ENCODE assay signal across 23 cellular contexts in genomic region chr17:27396045-27396444, GRCh38.
DNase-seq lines count a peak whose midpoint lies in the region; ATAC-seq, FAIRE-seq and TF ChIP-seq lines count a peak whose summit lies in the region.
"Had no signal": no experiment of that assay in that cellular context is flagged by ENCODE, and none has a peak within 500 bp of the region (broad histone marks: within the 10 kb centered on the region; RNA-seq: fewer than 3 reads in every experiment).

No MANE protein-coding gene starts in this region.

- H3K36me3 ChIP-seq in heart left ventricle (no peaks in the 10 kb centered on the region), endothelial cell of umbilical vein (ENCODE audit: control insufficient read depth in 2 of 2, extremely low read depth in 1 of 2, insufficient read depth in 2 of 2, low read length in 2 of 2) (no peaks in the 10 kb centered on the region), subcutaneous abdominal adipose tissue (ENCODE audit: control insufficient read depth in 5 of 5, insufficient read depth in 5 of 5, low read length in 5 of 5) (no peaks in the 10 kb centered on the region), neural progenitor cell (no peaks in the 10 kb centered on the region), breast epithelium (no peaks in the 10 kb centered on the region), Peyer's patch (no peaks in the 10 kb centered on the region)

- no peak for FAIRE-seq in endothelial cell of umbilical vein (lab: Jason Lieb, UNC)
- FAIRE-seq: A549, GM12878 had no signal

- no peak overlapping the region for H3K4me3 Mint-ChIP-seq in neural progenitor cell
- H3K4me3 Mint-ChIP-seq: CD4-positive, alpha-beta memory T cell; HFFc6 had no signal

- H3K27me3 ChIP-seq in heart left ventricle (no peaks in the 10 kb centered on the region), endothelial cell of umbilical vein (ENCODE audit: control insufficient read depth in 2 of 2, insufficient read depth in 2 of 2, low read length in 2 of 2) (peaks cover 0 to 2% of the 10 kb centered on the region in 2 experiments), subcutaneous abdominal adipose tissue (ENCODE audit: control insufficient read depth in 5 of 5, insufficient read depth in 4 of 5, low read length in 5 of 5) (no peaks in the 10 kb centered on the region), neural progenitor cell (no peaks in the 10 kb centered on the region), breast epithelium (no peaks in the 10 kb centered on the region), Peyer's patch (no peaks in the 10 kb centered on the region)

- no peaks in the 10 kb centered on the region for H3K9me1 ChIP-seq in endothelial cell of umbilical vein (replicated peaks; ENCODE audit: control insufficient read depth, extremely low read depth, insufficient read depth, low read length)

- TF ChIP-seq CTCF in heart left ventricle (IDR thresholded peaks at IDR 0.05): no peak
- TF ChIP-seq CTCF in endothelial cell of umbilical vein (IDR thresholded peaks at IDR 0.05; ENCODE audit: extremely low read depth in 1 of 2, insufficient read depth in 1 of 2, low read depth in 1 of 2, low read length in 2 of 2): no peak
- TF ChIP-seq CTCF in neural progenitor cell (IDR thresholded peaks at IDR 0.05): no peak
- no peak for TF ChIP-seq CTCF in breast epithelium (IDR thresholded peaks at IDR 0.05)
- TF ChIP-seq CTCF in Peyer's patch (IDR thresholded peaks at IDR 0.05): no peak

- H3K27ac ChIP-seq in heart left ventricle (no peak overlapping the region), endothelial cell of umbilical vein (ENCODE audit: insufficient read depth, low read depth, low read length) (no peak overlapping the region), subcutaneous abdominal adipose tissue (ENCODE audit: low read depth, low read length) (peak overlapping the region; percentile 70), neural progenitor cell (no peak overlapping the region), breast epithelium (no peak overlapping the region), Peyer's patch (no peak overlapping the region)
- H3K27ac ChIP-seq: 22Rv1, A549, C4-2B, HL-60 had no signal

- peak; percentile 64 for ATAC-seq in Right ventricle myocardium inferior
- ATAC-seq in heart left ventricle: no peak
- ATAC-seq: A549, GM12878, HCT116 had no signal

- H4K20me1 ChIP-seq in endothelial cell of umbilical vein (replicated peaks; ENCODE audit: control insufficient read depth, extremely low read depth, insufficient read depth, low read length) (no peaks in the 10 kb centered on the region), neural progenitor cell (ENCODE audit: low read depth) (no peaks in the 10 kb centered on the region)

- H3K27me3 Mint-ChIP-seq in neural progenitor cell (ENCODE audit: insufficient read depth, low read depth): peaks cover 4% of the 10 kb centered on the region

- no peak overlapping the region for H2AFZ ChIP-seq in endothelial cell of umbilical vein (ENCODE audit: low read depth, low read length)
- no peak overlapping the region for H2AFZ ChIP-seq in neural progenitor cell (replicated peaks)

- TF ChIP-seq POLR2A in heart left ventricle (IDR thresholded peaks at IDR 0.05): no peak
- TF ChIP-seq POLR2A in endothelial cell of umbilical vein (IDR thresholded peaks at IDR 0.05; ENCODE audit: low read depth, low read length): no peak
- TF ChIP-seq POLR2A in breast epithelium (IDR thresholded peaks at IDR 0.05): no peak
- no peak for TF ChIP-seq POLR2A in Peyer's patch (IDR thresholded peaks at IDR 0.05)

- no peak overlapping the region for H3K4me2 ChIP-seq in endothelial cell of umbilical vein (ENCODE audit: insufficient read depth, low read length)
- H3K4me2 ChIP-seq in neural progenitor cell: no peak overlapping the region
- H3K4me2 ChIP-seq: A549 had no signal

- no TSS peak for BruUV-seq in endothelial cell of umbilical vein (replicated peaks; lab: Mats Ljungman, UMichigan)

- intact Hi-C loops in Right ventricle myocardium inferior (cut with DNase I): no loop called here
- intact Hi-C loops in heart left ventricle (cut with DNase I): loop anchor here in 2 of 10 donors (10.0 kb wide), 1 partner anchor 49 kb away; no protein-coding TSS in a partner anchor
- intact Hi-C loops in endothelial cell of umbilical vein (cut with micrococcal nuclease): no loop called here
- intact Hi-C loops in breast epithelium (cut with DNase I; ENCODE audit: low total_unique reads): no loop called here

- dilution Hi-C loops in endothelial cell of umbilical vein (cut with MboI; ENCODE audit: extremely low pct_ligation_motif_present, low sequenced_read_pairs): no loop called here

- H3K36me3 Mint-ChIP-seq in neural progenitor cell: no peaks in the 10 kb centered on the region
- H3K36me3 Mint-ChIP-seq: CD4-positive, alpha-beta memory T cell had no signal

- H3K27ac Mint-ChIP-seq in neural progenitor cell: no peak overlapping the region
- H3K27ac Mint-ChIP-seq: CD4-positive, alpha-beta memory T cell; HFFc6 had no signal

- DNase-seq in Right ventricle myocardium inferior (ENCODE audit: missing footprints): no peak
- no peak for DNase-seq in heart left ventricle
- DNase-seq in endothelial cell of umbilical vein (ENCODE audit: low read depth, low spot score): peak; percentile 10
- DNase-seq in islet precursor cell: peak; percentile 22
- no peak for DNase-seq in neural progenitor cell (ENCODE audit: low spot score)
- no peak for DNase-seq in breast epithelium (ENCODE audit: low spot score in 2 of 2)
- DNase-seq in Peyer's patch: no peak
- DNase-seq: AML-193; Calu3; CD4-positive, alpha-beta memory T cell; DMS53; DND-41; EL; GOT3; H7; HFFc6 had no signal

- no peak overlapping the region for H3K9ac ChIP-seq in endothelial cell of umbilical vein (replicated peaks; ENCODE audit: extremely low read depth, insufficient read depth, low read length)
- no peak overlapping the region for H3K9ac ChIP-seq in subcutaneous abdominal adipose tissue (ENCODE audit: low read length in 5 of 5)
- H3K9ac ChIP-seq in neural progenitor cell: no peak overlapping the region

- no peaks in the 10 kb centered on the region for H3K4me1 Mint-ChIP-seq in neural progenitor cell
- H3K4me1 Mint-ChIP-seq: CD4-positive, alpha-beta memory T cell had no signal

- H3F3A ChIP-seq in neural progenitor cell (ENCODE audit: low read depth): no peaks in the 10 kb centered on the region

- 29 to 81% (median 68%) methylated on average over 1 of the region's 1 CpG for WGBS in heart left ventricle, 4 donors

- peaks cover 4% of the 10 kb centered on the region for H3K9me3 Mint-ChIP-seq in neural progenitor cell
- H3K9me3 Mint-ChIP-seq: CD4-positive, alpha-beta memory T cell had no signal

- H3K4me1 ChIP-seq in heart left ventricle (peaks cover 0 to 13% (median 0%) of the 10 kb centered on the region in 12 donors), endothelial cell of umbilical vein (ENCODE audit: control insufficient read depth, extremely low read depth, insufficient read depth, low read length) (no peaks in the 10 kb centered on the region), subcutaneous abdominal adipose tissue (ENCODE audit: control insufficient read depth in 5 of 5, insufficient read depth in 5 of 5, low read length in 5 of 5) (peaks cover 7 to 32% (median 25%) of the 10 kb centered on the region in 5 donors), neural progenitor cell (no peaks in the 10 kb centered on the region), breast epithelium (no peaks in the 10 kb centered on the region), Peyer's patch (no peaks in the 10 kb centered on the region)
- H3K4me1 ChIP-seq: A549 had no signal

- no peaks in the 10 kb centered on the region for H3K79me2 ChIP-seq in endothelial cell of umbilical vein (ENCODE audit: control insufficient read depth, insufficient read depth, low read length)
- no peaks in the 10 kb centered on the region for H3K79me2 ChIP-seq in neural progenitor cell (ENCODE audit: low read depth)

- H3K9me3 ChIP-seq in heart left ventricle (peaks cover 0 to 11% (median 0%) of the 10 kb centered on the region in 12 donors), endothelial cell of umbilical vein (replicated peaks; ENCODE audit: control insufficient read depth, insufficient read depth, low read length) (no peaks in the 10 kb centered on the region), subcutaneous abdominal adipose tissue (ENCODE audit: control insufficient read depth in 5 of 5, low read length in 5 of 5) (peaks cover 0 to 3% (median 0%) of the 10 kb centered on the region in 5 donors), neural progenitor cell (ENCODE audit: low read depth) (no peaks in the 10 kb centered on the region), breast epithelium (no peaks in the 10 kb centered on the region), Peyer's patch (no peaks in the 10 kb centered on the region)

- POLR2A ChIA-PET in endothelial cell of umbilical vein (lab: Charles Lee): no interaction called here

- H3K4me3 ChIP-seq in heart left ventricle (no peak overlapping the region), endothelial cell of umbilical vein (replicated peaks in 1 of 3; ENCODE audit: insufficient read depth in 1 of 3, low read depth in 1 of 3, low read length in 3 of 3) (no peak overlapping the region), subcutaneous abdominal adipose tissue (ENCODE audit: low read depth in 1 of 5, low read length in 5 of 5) (peak overlapping the region in 2 of 5 donors; percentile 14 to 19), neural progenitor cell (no peak overlapping the region), breast epithelium (no peak overlapping the region), Peyer's patch (no peak overlapping the region)
- H3K4me3 ChIP-seq: A549, GM12878 had no signal

- CTCF ChIA-PET in endothelial cell of umbilical vein (lab: Charles Lee): interaction anchor here (1.5 kb wide), 1 partner anchor 17 kb away, joined by 3 read pairs; no protein-coding TSS in a partner anchor

TF ChIP-seq in endothelial cell of umbilical vein, 7 proteins besides CTCF, POLR2A, EP300 and RAD21:
- TF ChIP-seq GATA2 (IDR thresholded peaks at IDR 0.05; ENCODE audit: insufficient read depth, insufficient read length, low read depth, low read length) (no peak), EZH2 (IDR thresholded peaks at IDR 0.05; ENCODE audit: borderline replicate concordance, low read depth, low read length, severe bottlenecking) (no peak), MAX (IDR thresholded peaks at IDR 0.05; ENCODE audit: insufficient read depth, insufficient read length) (no peak), FOS (IDR thresholded peaks at IDR 0.05; ENCODE audit: borderline replicate concordance, insufficient read depth, low read length) (no peak), JUN (IDR thresholded peaks at IDR 0.05; ENCODE audit: borderline replicate concordance, insufficient read depth, insufficient read length, low read depth) (no peak), MYC (IDR thresholded peaks at IDR 0.05; ENCODE audit: low read depth, low read length) (no peak), POLR2AphosphoS5 (IDR thresholded peaks at IDR 0.05; ENCODE audit: insufficient read depth, low read depth, low read length) (no peak)

Comparison
In these comparisons a context has a peak if more than half of its experiments do, and no peak if none do; other contexts are left out.
1. DNase-seq: peak in endothelial cell of umbilical vein (single experiment) and islet precursor cell (single experiment); none in Right ventricle myocardium inferior (single experiment), heart left ventricle (0 of 5), neural progenitor cell (single experiment), breast epithelium (0 of 2) and Peyer's patch (0 of 3).